ENCODE assay signal across 21 cellular contexts in the genomic region with DNA sequence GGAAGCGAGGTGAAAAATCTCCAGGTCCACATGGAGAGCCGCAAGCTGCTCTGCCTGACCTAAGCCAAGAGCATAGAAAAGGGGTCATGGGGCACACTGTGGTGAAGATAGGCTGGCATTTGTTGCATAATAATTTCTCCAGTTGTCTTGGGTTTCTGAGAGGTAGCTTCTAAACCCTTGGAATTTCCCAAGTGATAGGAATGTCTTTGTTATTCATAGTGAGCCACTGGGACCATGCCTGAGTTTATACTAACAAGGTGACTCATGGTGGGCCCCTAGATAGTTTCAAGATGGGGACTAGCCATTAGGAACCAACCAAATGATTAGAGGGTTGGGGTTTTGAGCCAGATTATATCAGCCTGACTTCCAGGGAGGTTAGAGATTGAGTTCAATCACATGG. TPM values are rescaled to one million over a fixed set of nuclear protein-coding genes. Genes with fewer than 3 reads are reported as not detected.
DNase-seq lines count a peak whose midpoint lies in the region; ATAC-seq, FAIRE-seq and TF ChIP-seq lines count a peak whose summit lies in the region.
"Had no signal": no experiment of that assay in that cellular context is flagged by ENCODE, and none has a peak within 500 bp of the region (broad histone marks: within the 10 kb centered on the region; RNA-seq: fewer than 3 reads in every experiment).

No MANE protein-coding gene starts in this region.

- ATAC-seq in PC-3 (no peak), HG02870 (IDR thresholded peaks at IDR 0.05; ENCODE audit: unreplicated experiment) (no peak)
- no peak for ATAC-seq in effector memory CD8-positive, alpha-beta T cell (replicated peaks)
- ATAC-seq: HCT116; left cardiac atrium; stimulated activated naive CD8-positive, alpha-beta T cell treated with anti-CD3 and anti-CD28 coated beads, Interleukin-15, amount 100 ng/mL, for 72 hours had no signal

- no peak overlapping the region for H2AFZ ChIP-seq in PC-3 (ENCODE audit: low read length)
- no peak overlapping the region for H2AFZ ChIP-seq in H1 (ENCODE audit: low read length)

- CTCF ChIA-PET in PC-3 (lab: Charles Lee) (no interaction called here), H1 (lab: Charles Lee; ENCODE audit: partially characterized antibody) (interaction anchor here (0.7 to 1.5 kb wide), 3 partner anchors 11 to 41 kb away, joined by 3 read pairs; no protein-coding TSS in a partner anchor)

- WGBS in H1 (ENCODE audit: extremely low coverage in 1 of 2, insufficient coverage in 1 of 2, insufficient read length in 1 of 2, insufficient replicate concordance in 2 of 2, low coverage in 1 of 2, low lambda C conversion rate in 2 of 2, missing lambda C conversion rate in 1 of 2), 2 experiments, result 76% methylated on average over 2 of the region's 2 CpGs; no CpG with 5 or more reads in 1 of the 2 experiments

- H3K4me1 Mint-ChIP-seq in effector memory CD8-positive, alpha-beta T cell (ENCODE audit: low read depth in 2 of 2), result no peaks in the 10 kb centered on the region
- H3K4me1 Mint-ChIP-seq: activated naive CD8-positive, alpha-beta T cell treated with anti-CD3 and anti-CD28 coated beads for 36 hours; CD4-positive, CD25-positive, alpha-beta regulatory T cell; stimulated activated naive CD8-positive, alpha-beta T cell treated with anti-CD3 and anti-CD28 coated beads, Interleukin-15, amount 100 ng/mL, for 72 hours had no signal

- no peaks in the 10 kb centered on the region for H3K9me3 Mint-ChIP-seq in effector memory CD8-positive, alpha-beta T cell
- H3K9me3 Mint-ChIP-seq: activated naive CD8-positive, alpha-beta T cell treated with anti-CD3 and anti-CD28 coated beads for 36 hours; dendritic cell treated with granulocyte-macrophage colony-stimulating factor and Interleukin-4, amounts not matched to agents 40 ng/mL and 50 ng/mL, for 4 days had no signal

- no peaks in the 10 kb centered on the region for H3K23me2 ChIP-seq in H1 (ENCODE audit: low read depth, low read length)

- H3K79me1 ChIP-seq in H1 (ENCODE audit: low read depth, low read length), result no peaks in the 10 kb centered on the region; the same call in 1 of the 2 replicates

- H3K4me3 ChIP-seq in PC-3 (ENCODE audit: low read length), result no peak overlapping the region
- no peak overlapping the region for H3K4me3 ChIP-seq in H1 (ENCODE audit: extremely low read depth in 1 of 4, insufficient read depth in 2 of 4, low read depth in 3 of 4, low read length in 4 of 4)
- H3K4me3 ChIP-seq: right atrium auricular region had no signal

- no peak overlapping the region for H4K5ac ChIP-seq in H1 (ENCODE audit: insufficient read length, low read depth, low read length)

- no peaks in the 10 kb centered on the region for H3K9me2 ChIP-seq in PC-3 (replicated peaks; ENCODE audit: low read length)

- no peak overlapping the region for H3K9ac ChIP-seq in PC-3 (ENCODE audit: low read length)
- H3K9ac ChIP-seq in H1 (replicated peaks in 1 of 4; ENCODE audit: extremely low read depth in 1 of 4, low read depth in 3 of 4, low read length in 3 of 4), result no peak overlapping the region

- no peak overlapping the region for H3K23ac ChIP-seq in H1 (ENCODE audit: insufficient read length)

- peak overlapping the region in 1 of 2 donors; percentile 28 for H3K27ac Mint-ChIP-seq in effector memory CD8-positive, alpha-beta T cell
- H3K27ac Mint-ChIP-seq: activated naive CD8-positive, alpha-beta T cell treated with anti-CD3 and anti-CD28 coated beads for 36 hours; CD4-positive, CD25-positive, alpha-beta regulatory T cell; dendritic cell treated with granulocyte-macrophage colony-stimulating factor and Interleukin-4, amounts not matched to agents 40 ng/mL and 50 ng/mL, for 4 days; stimulated activated naive CD8-positive, alpha-beta T cell treated with anti-CD3 and anti-CD28 coated beads, Interleukin-15, amount 100 ng/mL, for 72 hours had no signal

- H3K18ac ChIP-seq in H1 (ENCODE audit: extremely low read depth, low read length), result no peak overlapping the region

- no peaks in the 10 kb centered on the region for H3F3A ChIP-seq in PC-3 (ENCODE audit: low read length, unreplicated experiment)

- no peak overlapping the region for H2BK5ac ChIP-seq in H1 (ENCODE audit: low read depth, low read length)

- no peak overlapping the region for H2BK15ac ChIP-seq in H1 (ENCODE audit: low read length)

- H3K27ac ChIP-seq in PC-3 (ENCODE audit: low read length), result no peak overlapping the region
- 0 out of 2 replicates have a peak overlapping the region, but pooled peaks have one; percentile 19 for H3K27ac ChIP-seq in H1 (ENCODE audit: low read depth, low read length)
- H3K27ac ChIP-seq: right atrium auricular region, VCaP had no signal

- no peak overlapping the region; the same call in 1 of the 2 replicates for H2BK12ac ChIP-seq in H1 (ENCODE audit: low read depth, low read length)

- H3K9me3 ChIP-seq in PC-3 (ENCODE audit: low read length), result no peaks in the 10 kb centered on the region
- peaks cover 14 to 22% of the 10 kb centered on the region in 2 experiments; a peak in 3 of 4 replicates for H3K9me3 ChIP-seq in H1 (ENCODE audit: insufficient read depth in 2 of 2, low read depth in 1 of 2, low read length in 1 of 2)
- H3K9me3 ChIP-seq: right atrium auricular region had no signal

- H3K4me2 ChIP-seq in PC-3 (ENCODE audit: low read length) (no peak overlapping the region), H1 (ENCODE audit: insufficient read depth in 1 of 2, low read depth in 2 of 2, low read length in 2 of 2) (no peak overlapping the region)

- intact Hi-C loops in PC-3 (cut with micrococcal nuclease), result no loop called here

- no peak overlapping the region for H3K4ac ChIP-seq in H1 (replicated peaks; ENCODE audit: insufficient read length, low read depth, low read length)

- TF ChIP-seq CTCF in PC-3 (conservative IDR thresholded peaks at IDR 0.05; ENCODE audit: low read depth, low read length) (no peak), H1 (IDR thresholded peaks at IDR 0.05; ENCODE audit: control extremely low read depth in 1 of 3, insufficient read depth in 1 of 3, low read depth in 1 of 3, low read length in 3 of 3) (no peak)

- H3K27me3 ChIP-seq in PC-3 (ENCODE audit: low read length) (no peaks in the 10 kb centered on the region), H1 (replicated peaks in 1 of 4; ENCODE audit: control insufficient read depth in 3 of 4, extremely low read depth in 1 of 4, insufficient read depth in 3 of 4, low read length in 3 of 4) (no peaks in the 10 kb centered on the region; a peak in 1 of 7 replicates)
- H3K27me3 ChIP-seq: right atrium auricular region had no signal

- no peak overlapping the region for H4K8ac ChIP-seq in H1 (ENCODE audit: extremely low read depth, insufficient read depth, low read length)

- H2BK20ac ChIP-seq in H1 (ENCODE audit: low read length), result 0 out of 2 replicates have a peak overlapping the region, but pooled peaks have one; percentile 56

- no peaks in the 10 kb centered on the region for H3K36me3 Mint-ChIP-seq in effector memory CD8-positive, alpha-beta T cell (ENCODE audit: insufficient read depth)
- H3K36me3 Mint-ChIP-seq: activated naive CD8-positive, alpha-beta T cell treated with anti-CD3 and anti-CD28 coated beads for 36 hours; CD4-positive, CD25-positive, alpha-beta regulatory T cell had no signal

- H4K20me1 ChIP-seq in PC-3 (ENCODE audit: low read length) (no peaks in the 10 kb centered on the region), H1 (replicated peaks in 1 of 2; ENCODE audit: control insufficient read depth in 1 of 2, insufficient read depth in 2 of 2, low read length in 2 of 2) (no peaks in the 10 kb centered on the region)

- H3K4me1 ChIP-seq in PC-3 (ENCODE audit: insufficient read depth, low read length) (no peaks in the 10 kb centered on the region), H1 (replicated peaks in 1 of 4; ENCODE audit: control insufficient read depth in 3 of 4, insufficient read depth in 4 of 4, low read length in 3 of 4) (peaks cover 0 to 8% (median 2%) of the 10 kb centered on the region in 4 experiments; a peak in 3 of 7 replicates)

- no peaks in the 10 kb centered on the region for H3K36me3 ChIP-seq in PC-3 (ENCODE audit: low read depth, low read length)
- no peaks in the 10 kb centered on the region for H3K36me3 ChIP-seq in H1 (ENCODE audit: control insufficient read depth in 2 of 4, insufficient read depth in 4 of 4, low read length in 3 of 4)
- H3K36me3 ChIP-seq: right atrium auricular region had no signal

- H3K14ac ChIP-seq in H1 (ENCODE audit: insufficient read length), result no peak overlapping the region

- BruUV-seq in PC-3 (replicated peaks; lab: Mats Ljungman, UMichigan), result no TSS peak

- no peak for TF ChIP-seq EP300 in H1 (IDR thresholded peaks at IDR 0.05; ENCODE audit: borderline replicate concordance in 1 of 2, low read depth in 2 of 2, low read length in 2 of 2)

- no peak for FAIRE-seq in H1 (lab: Jason Lieb, UNC)

- no peak for TF ChIP-seq POLR2A in H1 (IDR thresholded peaks at IDR 0.05; ENCODE audit: control extremely low read depth in 1 of 2, low read depth in 2 of 2, low read length in 2 of 2)

- no peak overlapping the region for H4K91ac ChIP-seq in H1 (replicated peaks; ENCODE audit: insufficient read length, low read length)

- H3K56ac ChIP-seq in H1 (replicated peaks; ENCODE audit: insufficient read length, low read depth, low read length), result no peak overlapping the region

- no peak overlapping the region for H3K4me3 Mint-ChIP-seq in effector memory CD8-positive, alpha-beta T cell
- H3K4me3 Mint-ChIP-seq: activated naive CD8-positive, alpha-beta T cell treated with anti-CD3 and anti-CD28 coated beads for 36 hours; CD4-positive, CD25-positive, alpha-beta regulatory T cell; dendritic cell treated with granulocyte-macrophage colony-stimulating factor and Interleukin-4, amounts not matched to agents 40 ng/mL and 50 ng/mL, for 4 days; stimulated activated naive CD8-positive, alpha-beta T cell treated with anti-CD3 and anti-CD28 coated beads, Interleukin-15, amount 100 ng/mL, for 72 hours had no signal

- TF ChIP-seq RAD21 in H1 (IDR thresholded peaks at IDR 0.05 in 1 of 2, conservative IDR thresholded peaks at IDR 0.05 in 1 of 2; ENCODE audit: low read depth in 2 of 2, low read length in 2 of 2), result no peak

- H3K27me3 Mint-ChIP-seq in effector memory CD8-positive, alpha-beta T cell, result peaks cover 3 to 30% of the 10 kb centered on the region in 2 donors
- H3K27me3 Mint-ChIP-seq: activated naive CD8-positive, alpha-beta T cell treated with anti-CD3 and anti-CD28 coated beads for 36 hours had no signal

- DNase-seq in ELF-1 (ENCODE audit: low read depth, low spot score) (peak; percentile 42), PC-3 (peak; percentile 49), H1 (ENCODE audit: low read depth in 1 of 2, low spot score in 2 of 2) (no peak), myocyte (ENCODE audit: low read depth) (peak; percentile 76), NCI-H1092 (lab: John Stamatoyannopoulos, UW) (no peak), Ammon's horn (ENCODE audit: low spot score) (no peak)
- DNase-seq in effector memory CD8-positive, alpha-beta T cell, result no peak
- DNase-seq: activated CD8-positive, alpha-beta memory T cell treated with anti-CD3 and anti-CD28 coated beads, Interleukin-2, amount 50 U/mL, for 4 hours; activated naive CD8-positive, alpha-beta T cell treated with anti-CD3 and anti-CD28 coated beads for 36 hours; CD4-positive, CD25-positive, alpha-beta regulatory T cell; GF-D8; left cardiac atrium; NCI-H1436 treated with DMSO at 0.1 percent for 48 hours; NCI-H524; SHP77; stimulated activated naive CD8-positive, alpha-beta T cell treated with anti-CD3 and anti-CD28 coated beads, Interleukin-15, amount 100 ng/mL, for 72 hours had no signal

- no peak overlapping the region for H2BK120ac ChIP-seq in H1 (replicated peaks; ENCODE audit: low read depth, low read length)

- H2AK5ac ChIP-seq in H1 (ENCODE audit: low read depth, low read length), result no peak overlapping the region

- POLR2A ChIA-PET in PC-3 (lab: Charles Lee; ENCODE audit: unreplicated experiment), result no interaction called here
- POLR2A ChIA-PET in H1 (lab: Charles Lee; ENCODE audit: partially characterized antibody), result interaction anchor here (0.7 kb wide), 1 partner anchor 13 kb away, joined by 3 read pairs; no protein-coding TSS in a partner anchor

- H3K79me2 ChIP-seq in PC-3 (ENCODE audit: low read length) (no peaks in the 10 kb centered on the region), H1 (ENCODE audit: control insufficient read depth in 1 of 2, insufficient read depth in 2 of 2, low read length in 2 of 2) (no peaks in the 10 kb centered on the region)

RNA-seq across cellular contexts. Expression of gene SOST, which starts 25.6 kb away (rescaled TPM):
- total RNA-seq in PC-3 (2014; rRNA removed), result not detected in 2 replicates
- not detected in 2 replicates for total RNA-seq in H1 (2021; fragmentation: NEBNext Ultra II Directional; extraction: Animal tissue kit (Norgen Biotek cat#: 25700))
- polyA plus RNA-seq in H1 (2011; rRNA removed), result 0.08 and 0.25 TPM in 2 replicates
- 0.19 TPM for polyA plus RNA-seq in H1 (2011; cell fraction: cytosol; rRNA removed)
- polyA plus RNA-seq in H1 (2011; cell fraction: nucleus; rRNA removed), result 0.14 TPM
- polyA plus RNA-seq in H1 (2012, experiment 1 of 2), result 0.12 to 0.27 TPM (median 0.15 TPM) in 4 replicates
- 0.21 TPM for polyA plus RNA-seq in H1 (2012, experiment 2 of 2)
- 0.08 TPM for polyA plus RNA-seq in H1 (2013, experiment 1 of 2)
- 0.09 TPM for polyA plus RNA-seq in H1 (2013, experiment 2 of 2)
- polyA minus RNA-seq in H1 (2011; rRNA and poly(A)+ RNA removed), result not detected in 2 replicates
- not detected for polyA minus RNA-seq in H1 (2011; cell fraction: cytosol; rRNA and poly(A)+ RNA removed)
- not detected for polyA minus RNA-seq in H1 (2011; cell fraction: nucleus; rRNA and poly(A)+ RNA removed)
- total RNA-seq in myocyte, result not detected in 2 replicates
- polyA plus RNA-seq in myocyte (2012), result 0.04 TPM
- total RNA-seq: activated naive CD8-positive, alpha-beta T cell treated with anti-CD3 and anti-CD28 coated beads for 36 hours; CD4-positive, CD25-positive, alpha-beta regulatory T cell; left cardiac atrium; right atrium auricular region had no signal
- polyA plus RNA-seq: CD4-positive, CD25-positive, alpha-beta regulatory T cell had no signal

RNA-seq across cellular contexts. Expression of gene DUSP3, which starts 45.8 kb away (rescaled TPM):
- total RNA-seq in PC-3 (2014; rRNA removed) (48.6 and 50.7 TPM in 2 replicates), myocyte (103 and 104 TPM in 2 replicates)
- total RNA-seq in H1 (2021; fragmentation: NEBNext Ultra II Directional; extraction: Animal tissue kit (Norgen Biotek cat#: 25700)), result 21.2 and 21.4 TPM in 2 replicates
- 15.1 and 19.9 TPM in 2 replicates for polyA plus RNA-seq in H1 (2011; rRNA removed)
- 18.8 TPM for polyA plus RNA-seq in H1 (2011; cell fraction: cytosol; rRNA removed)
- 27.1 TPM for polyA plus RNA-seq in H1 (2011; cell fraction: nucleus; rRNA removed)
- 12.9 to 15.0 TPM (median 13.8 TPM) in 4 replicates for polyA plus RNA-seq in H1 (2012, experiment 1 of 2)
- polyA plus RNA-seq in H1 (2012, experiment 2 of 2), result 9.8 TPM
- 21.3 TPM for polyA plus RNA-seq in H1 (2013, experiment 1 of 2)
- 19.4 TPM for polyA plus RNA-seq in H1 (2013, experiment 2 of 2)
- polyA minus RNA-seq in H1 (2011; rRNA and poly(A)+ RNA removed), result 21.2 and 27.2 TPM in 2 replicates
- polyA minus RNA-seq in H1 (2011; cell fraction: cytosol; rRNA and poly(A)+ RNA removed), result 16.0 TPM
- polyA minus RNA-seq in H1 (2011; cell fraction: nucleus; rRNA and poly(A)+ RNA removed), result 16.2 TPM
- polyA plus RNA-seq in myocyte (2012), result 64.1 TPM

RNA-seq across cellular contexts. Expression of gene CFAP97D1, which starts 47.3 kb away (rescaled TPM):
- total RNA-seq in PC-3 (2014; rRNA removed) (0.12 and 0.29 TPM in 2 replicates), myocyte (not detected in 2 replicates)
- total RNA-seq in H1 (2021; fragmentation: NEBNext Ultra II Directional; extraction: Animal tissue kit (Norgen Biotek cat#: 25700)), result 0.07 TPM in 1 of 2 replicates, not detected in the other
- polyA plus RNA-seq in H1 (2011; rRNA removed), result 0.02 and 0.03 TPM in 2 replicates
- 0.03 TPM for polyA plus RNA-seq in H1 (2011; cell fraction: cytosol; rRNA removed)
- polyA plus RNA-seq in H1 (2011; cell fraction: nucleus; rRNA removed), result 0.03 TPM
- 0.04 TPM in 2 of 4 replicates, not detected in the others for polyA plus RNA-seq in H1 (2012, experiment 1 of 2)
- polyA plus RNA-seq in H1 (2012, experiment 2 of 2), result not detected
- polyA plus RNA-seq in H1 (2013, experiment 1 of 2), result 0.08 TPM
- 0.04 TPM for polyA plus RNA-seq in H1 (2013, experiment 2 of 2)
- polyA minus RNA-seq in H1 (2011; rRNA and poly(A)+ RNA removed), result 0.09 and 0.15 TPM in 2 replicates
- polyA minus RNA-seq in H1 (2011; cell fraction: cytosol; rRNA and poly(A)+ RNA removed), result not detected
- polyA minus RNA-seq in H1 (2011; cell fraction: nucleus; rRNA and poly(A)+ RNA removed), result not detected
- polyA plus RNA-seq in myocyte (2012), result not detected
- total RNA-seq: activated naive CD8-positive, alpha-beta T cell treated with anti-CD3 and anti-CD28 coated beads for 36 hours; CD4-positive, CD25-positive, alpha-beta regulatory T cell; left cardiac atrium; right atrium auricular region had no signal
- polyA plus RNA-seq: CD4-positive, CD25-positive, alpha-beta regulatory T cell had no signal

Comparison
In these comparisons a context has a peak if more than half of its experiments do, and no peak if none do; other contexts are left out.
1. DNase-seq: peak in ELF-1 (single experiment), PC-3 (single experiment) and myocyte (single experiment); none in H1 (0 of 2), effector memory CD8-positive, alpha-beta T cell (0 of 3), NCI-H1092 (single experiment) and Ammon's horn (single experiment).